ENCODE assay signal across 18 cellular contexts in the genomic region with DNA sequence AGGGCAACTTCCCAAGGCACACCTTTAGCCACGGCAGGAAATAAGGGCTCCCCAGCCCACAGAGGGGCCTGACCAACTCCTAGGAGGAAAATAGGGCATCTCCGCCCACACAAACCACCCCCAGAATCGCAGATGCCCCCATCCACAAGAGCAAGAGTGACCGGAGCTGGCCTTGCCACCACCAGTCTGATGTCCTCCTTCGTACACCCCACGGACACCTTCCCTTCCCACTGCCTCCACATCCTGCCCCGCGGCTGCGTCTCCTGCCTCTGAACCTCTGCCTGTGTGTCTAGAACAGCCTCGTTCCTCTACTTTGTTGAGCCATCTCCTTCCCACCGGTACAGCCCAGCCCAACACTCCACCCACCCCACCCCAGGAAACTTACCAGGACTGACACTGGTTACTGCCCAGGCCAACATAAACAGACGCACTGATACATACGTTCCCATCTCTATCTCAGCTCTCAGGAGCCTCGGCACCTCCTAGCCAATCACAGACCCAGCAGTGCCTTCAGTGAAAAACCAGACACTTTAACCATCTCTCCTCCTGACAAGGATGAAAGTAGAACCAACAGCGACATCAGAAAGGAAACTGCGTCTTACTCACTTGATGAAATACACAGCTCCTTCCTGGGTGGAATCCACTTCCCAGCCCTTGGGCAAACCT. TPM values are rescaled to one million over a fixed set of nuclear protein-coding genes. Genes with fewer than 3 reads are reported as not detected.
"Had no signal": no experiment of that assay in that cellular context is flagged by ENCODE, and none has a peak within 500 bp of the region (broad histone marks: within the 10 kb centered on the region; RNA-seq: fewer than 3 reads in every experiment).

No MANE protein-coding gene starts in this region.

- H3K27me3 ChIP-seq: adrenal gland, breast epithelium had no signal

- FAIRE-seq: TTC549 had no signal

- H3K36me3 ChIP-seq: adrenal gland, breast epithelium had no signal

- H3K4me3 Mint-ChIP-seq: activated CD4-positive, alpha-beta memory T cell treated with anti-CD3 and anti-CD28 coated beads, Interleukin-2, amount 10 ng/mL, durations not matched to agents 7 days and 5 days; activated naive CD8-positive, alpha-beta T cell treated with anti-CD3 and anti-CD28 coated beads, Interleukin-2, amount 10 ng/mL, durations not matched to agents 7 days and 5 days; T-cell had no signal

- H3K36me3 Mint-ChIP-seq: activated naive CD8-positive, alpha-beta T cell treated with anti-CD3 and anti-CD28 coated beads, Interleukin-2, amount 10 ng/mL, durations not matched to agents 7 days and 5 days; T-cell had no signal

- H3K27ac ChIP-seq: adrenal gland, breast epithelium, SK-N-MC, VCaP had no signal

- H3K4me3 ChIP-seq: adrenal gland, breast epithelium, SK-N-MC had no signal

- H3K27ac Mint-ChIP-seq: activated CD4-positive, alpha-beta memory T cell treated with anti-CD3 and anti-CD28 coated beads, Interleukin-2, amount 10 ng/mL, durations not matched to agents 7 days and 5 days; activated naive CD8-positive, alpha-beta T cell treated with anti-CD3 and anti-CD28 coated beads, Interleukin-2, amount 10 ng/mL, durations not matched to agents 7 days and 5 days; T-cell had no signal

- H3K9me3 ChIP-seq: adrenal gland, breast epithelium had no signal

- ATAC-seq: T-cell had no signal

- DNase-seq: activated CD4-positive, alpha-beta memory T cell treated with anti-CD3 and anti-CD28 coated beads, Interleukin-2, amount 10 ng/mL, durations not matched to agents 7 days and 5 days; activated CD4-positive, alpha-beta T cell treated with anti-CD3 and anti-CD28 coated beads, Interleukin-2, amount 50 U/mL, for 1 hour; activated CD4-positive, CD25-positive, alpha-beta regulatory T cell; activated naive CD4-positive, alpha-beta T cell treated with anti-CD3 and anti-CD28 coated beads, Interleukin-2, amount 50 U/mL, for 16 hours; activated naive CD8-positive, alpha-beta T cell treated with anti-CD3 and anti-CD28 coated beads, Interleukin-2, amount 10 ng/mL, durations not matched to agents 7 days and 5 days; activated T-cell treated with anti-CD3 and anti-CD28 coated beads for 4 hours; adrenal gland; NCI-H1105 treated with DMSO at 0.1 percent for 48 hours; NCI-H1436 treated with DMSO at 0.1 percent for 48 hours; NCI-H187; NCI-H2081; T-cell; T-helper 2 cell; T1000 had no signal

- H3K9me3 Mint-ChIP-seq: activated CD4-positive, alpha-beta memory T cell treated with anti-CD3 and anti-CD28 coated beads, Interleukin-2, amount 10 ng/mL, durations not matched to agents 7 days and 5 days; activated naive CD8-positive, alpha-beta T cell treated with anti-CD3 and anti-CD28 coated beads, Interleukin-2, amount 10 ng/mL, durations not matched to agents 7 days and 5 days; T-cell had no signal

RNA-seq across cellular contexts. Expression of gene PLEKHA6, which starts 7.6 kb away (rescaled TPM):
- total RNA-seq: activated CD4-positive, alpha-beta memory T cell treated with anti-CD3 and anti-CD28 coated beads, Interleukin-2, amount 10 ng/mL, durations not matched to agents 7 days and 5 days had no signal
